25 cellular contexts compared by ENCODE assay signal in the genomic region with DNA sequence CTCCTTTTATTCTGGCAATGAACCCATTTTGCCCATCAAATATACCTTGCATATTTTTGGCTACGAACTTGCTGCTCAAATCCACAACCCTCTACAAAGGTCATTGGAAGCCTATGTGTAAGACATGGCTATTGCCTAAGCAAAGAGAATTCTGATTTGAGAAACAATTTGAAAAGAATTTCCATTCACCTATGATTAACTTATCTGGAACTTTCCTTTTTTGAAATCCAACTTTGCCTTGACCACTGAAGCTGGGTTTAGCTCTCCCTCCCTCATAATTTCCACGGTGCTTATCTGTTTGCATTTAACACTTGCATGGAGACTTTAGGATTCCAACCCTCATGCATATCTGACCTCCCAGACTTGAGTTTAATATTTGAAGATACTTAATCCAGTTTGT.
"Had no signal": no experiment of that assay in that cellular context is flagged by ENCODE, and none has a peak within 500 bp of the region (broad histone marks: within the 10 kb centered on the region; RNA-seq: fewer than 3 reads in every experiment).

No MANE protein-coding gene starts in this region.

- H3K27ac Mint-ChIP-seq: dendritic cell treated with granulocyte-macrophage colony-stimulating factor and Interleukin-4, amounts not matched to agents 40 ng/mL and 50 ng/mL, for 4 days; effector memory CD8-positive, alpha-beta T cell; endodermal cell had no signal

- H3K4me1 ChIP-seq: colonic mucosa, esophagus muscularis mucosa, esophagus squamous epithelium, gastrocnemius medialis, gastroesophageal sphincter, heart left ventricle, heart right ventricle had no signal

- H3K4me3 ChIP-seq: colonic mucosa, coronary artery, dorsolateral prefrontal cortex, esophagus muscularis mucosa, esophagus squamous epithelium, gastrocnemius medialis, gastroesophageal sphincter, heart left ventricle, heart right ventricle had no signal

- H3K27ac ChIP-seq: colonic mucosa, coronary artery, dorsolateral prefrontal cortex, epithelial cell of prostate, esophagus muscularis mucosa, esophagus squamous epithelium, foreskin keratinocyte, gastrocnemius medialis, gastroesophageal sphincter, heart left ventricle, heart right ventricle had no signal

- DNase-seq: colonic mucosa; cortex of kidney; dermis blood vessel endothelial cell; dorsolateral prefrontal cortex; effector CD4-positive, alpha-beta T cell; effector CD8-positive, alpha-beta T cell; effector memory CD4-positive, alpha-beta T cell; effector memory CD8-positive, alpha-beta T cell; endodermal cell; erythroblast; esophagus squamous epithelium; foreskin fibroblast; foreskin keratinocyte; foreskin melanocyte; gastrocnemius medialis; glutamatergic neuron; head of caudate nucleus; heart left ventricle; heart right ventricle had no signal

- H3K36me3 ChIP-seq: colonic mucosa, esophagus muscularis mucosa, esophagus squamous epithelium, gastrocnemius medialis, gastroesophageal sphincter, heart left ventricle, heart right ventricle had no signal

- ATAC-seq: effector memory CD8-positive, alpha-beta T cell; esophagus mucosa; foreskin keratinocyte; gastrocnemius medialis; gastroesophageal sphincter; heart left ventricle; heart right ventricle had no signal

- H3K4me3 Mint-ChIP-seq: dendritic cell treated with granulocyte-macrophage colony-stimulating factor and Interleukin-4, amounts not matched to agents 40 ng/mL and 50 ng/mL, for 4 days; effector memory CD8-positive, alpha-beta T cell; endodermal cell had no signal

- H3K9me3 ChIP-seq: colonic mucosa, esophagus muscularis mucosa, esophagus squamous epithelium, gastrocnemius medialis, gastroesophageal sphincter, heart left ventricle had no signal

- H3K27me3 ChIP-seq: colonic mucosa, esophagus muscularis mucosa, esophagus squamous epithelium, foreskin keratinocyte, gastrocnemius medialis, gastroesophageal sphincter had no signal

- H3K9me3 Mint-ChIP-seq: endodermal cell had no signal

- H3K27me3 Mint-ChIP-seq: dendritic cell treated with granulocyte-macrophage colony-stimulating factor and Interleukin-4, amounts not matched to agents 40 ng/mL and 50 ng/mL, for 4 days; effector memory CD8-positive, alpha-beta T cell had no signal
